10 cellular contexts compared by ENCODE assay signal in genomic region chr11:95153857-95154246, GRCh38.
DNase-seq lines count a peak whose midpoint lies in the region; ATAC-seq and TF ChIP-seq lines count a peak whose summit lies in the region.
"Had no signal": no experiment of that assay in that cellular context is flagged by ENCODE, and none has a peak within 500 bp of the region (broad histone marks: within the 10 kb centered on the region; RNA-seq: fewer than 3 reads in every experiment).

No MANE protein-coding gene starts in this region.

- no peaks in the 10 kb centered on the region for H3F3A ChIP-seq in Loucy (ENCODE audit: low read depth)

- TF ChIP-seq CTCF in Loucy (conservative IDR thresholded peaks at IDR 0.05; ENCODE audit: low read length) (no peak), progenitor cell of endocrine pancreas (IDR thresholded peaks at IDR 0.05; ENCODE audit: unreplicated experiment) (no peak), thyroid gland (IDR thresholded peaks at IDR 0.05) (no peak)

- peak overlapping the region; percentile 80 for H3K4me3 Mint-ChIP-seq in activated T-cell treated with anti-CD3 and anti-CD28 coated beads, Interleukin-2, amount 50 U/mL, for 24 hours
- H3K4me3 Mint-ChIP-seq in activated naive CD8-positive, alpha-beta T cell treated with anti-CD3 and anti-CD28 coated beads, Interleukin-2, amount 50 U/mL, for 24 hours, result peak overlapping the region; percentile 83
- H3K4me3 Mint-ChIP-seq in progenitor cell of endocrine pancreas (ENCODE audit: low read depth), result no peak overlapping the region

- intact Hi-C loops in thyroid gland (cut with DNase I), result loop anchor here (2.0 to 10.0 kb wide), 4 partner anchors 71 to 608 kb away; no protein-coding TSS in a partner anchor

- peaks cover 64% of the 10 kb centered on the region for H3K4me1 Mint-ChIP-seq in activated T-cell treated with anti-CD3 and anti-CD28 coated beads, Interleukin-2, amount 50 U/mL, for 24 hours (ENCODE audit: low read depth)
- peaks cover 54% of the 10 kb centered on the region for H3K4me1 Mint-ChIP-seq in activated naive CD8-positive, alpha-beta T cell treated with anti-CD3 and anti-CD28 coated beads, Interleukin-2, amount 50 U/mL, for 24 hours
- peaks cover 15% of the 10 kb centered on the region for H3K4me1 Mint-ChIP-seq in progenitor cell of endocrine pancreas (ENCODE audit: low read depth)

- H3K4me3 ChIP-seq in Loucy (ENCODE audit: low read length, poor library complexity, severe bottlenecking) (peak overlapping the region; percentile 73), thyroid gland (replicated peaks in 1 of 3) (no peak overlapping the region)

- 93 to 95% methylated on average over 1 of the region's 1 CpG for WGBS in thyroid gland, 2 donors

- H3K4me2 ChIP-seq in Loucy (ENCODE audit: low read depth, low read length, poor library complexity, severe bottlenecking), result peak overlapping the region; percentile 73

- no peak for DNase-seq in activated T-cell treated with anti-CD3 and anti-CD28 coated beads, Interleukin-2, amount 50 U/mL, for 24 hours
- no peak for DNase-seq in activated T-cell treated with anti-CD3 and anti-CD28 coated beads for 4 hours
- DNase-seq in activated naive CD8-positive, alpha-beta T cell treated with anti-CD3 and anti-CD28 coated beads, Interleukin-2, amount 50 U/mL, for 24 hours, result no peak
- DNase-seq in progenitor cell of endocrine pancreas (ENCODE audit: low spot score, unreplicated experiment), result no peak
- no peak for DNase-seq in stimulated activated CD4-positive, alpha-beta T cell treated with anti-CD3 and anti-CD28 coated beads, Interleukin-1b, Interleukin-23, amount 100 ng/mL, for 48 hours
- DNase-seq in thyroid gland, result no peak
- no peak for DNase-seq in NCI-H146 (lab: John Stamatoyannopoulos, UW)
- DNase-seq: lower lobe of right lung had no signal

- H3K36me3 ChIP-seq in Loucy (ENCODE audit: insufficient read depth, low read length) (no peaks in the 10 kb centered on the region), thyroid gland (no peaks in the 10 kb centered on the region)
- H3K36me3 ChIP-seq: lower lobe of right lung, transverse colon had no signal

- no peaks in the 10 kb centered on the region for H3K9me3 Mint-ChIP-seq in activated T-cell treated with anti-CD3 and anti-CD28 coated beads, Interleukin-2, amount 50 U/mL, for 24 hours
- no peaks in the 10 kb centered on the region for H3K9me3 Mint-ChIP-seq in activated naive CD8-positive, alpha-beta T cell treated with anti-CD3 and anti-CD28 coated beads, Interleukin-2, amount 50 U/mL, for 24 hours
- no peaks in the 10 kb centered on the region for H3K9me3 Mint-ChIP-seq in progenitor cell of endocrine pancreas (ENCODE audit: low read depth)

- peak overlapping the region; percentile 92 for H3K27ac Mint-ChIP-seq in activated T-cell treated with anti-CD3 and anti-CD28 coated beads, Interleukin-2, amount 50 U/mL, for 24 hours
- H3K27ac Mint-ChIP-seq in activated naive CD8-positive, alpha-beta T cell treated with anti-CD3 and anti-CD28 coated beads, Interleukin-2, amount 50 U/mL, for 24 hours, result peak overlapping the region; percentile 84
- peak overlapping the region; percentile 66 for H3K27ac Mint-ChIP-seq in progenitor cell of endocrine pancreas

- no peaks in the 10 kb centered on the region for H3K9me3 ChIP-seq in Loucy (ENCODE audit: insufficient read depth, low read depth, low read length)
- H3K9me3 ChIP-seq in thyroid gland, result no peaks in the 10 kb centered on the region
- H3K9me3 ChIP-seq: lower lobe of right lung, transverse colon had no signal

- no peaks in the 10 kb centered on the region for H3K9me2 ChIP-seq in Loucy (replicated peaks; ENCODE audit: low read depth, low read length)

- H3K79me2 ChIP-seq in Loucy (ENCODE audit: insufficient read depth, low read length), result no peaks in the 10 kb centered on the region

- no peak for TF ChIP-seq POLR2A in thyroid gland (IDR thresholded peaks at IDR 0.05)

- H4K20me1 ChIP-seq in Loucy (ENCODE audit: insufficient read depth, low read length, poor library complexity, severe bottlenecking), result no peaks in the 10 kb centered on the region

- H2AFZ ChIP-seq in Loucy (ENCODE audit: low read length), result peak overlapping the region; percentile 90

- H3K27ac ChIP-seq in thyroid gland, result no peak overlapping the region
- H3K27ac ChIP-seq: lower lobe of right lung had no signal

- peak overlapping the region; percentile 64 for H3K9ac ChIP-seq in Loucy (ENCODE audit: low read depth, low read length, poor library complexity, severe bottlenecking)

- peaks cover 3% of the 10 kb centered on the region for H3K27me3 Mint-ChIP-seq in activated T-cell treated with anti-CD3 and anti-CD28 coated beads, Interleukin-2, amount 50 U/mL, for 24 hours
- peaks cover 3% of the 10 kb centered on the region for H3K27me3 Mint-ChIP-seq in activated naive CD8-positive, alpha-beta T cell treated with anti-CD3 and anti-CD28 coated beads, Interleukin-2, amount 50 U/mL, for 24 hours
- H3K27me3 Mint-ChIP-seq in progenitor cell of endocrine pancreas, result no peaks in the 10 kb centered on the region

- H3K27me3 ChIP-seq in Loucy (ENCODE audit: insufficient read depth, low read length, poor library complexity, severe bottlenecking) (no peaks in the 10 kb centered on the region), thyroid gland (no peaks in the 10 kb centered on the region)
- H3K27me3 ChIP-seq: transverse colon had no signal

- no peak for ATAC-seq in activated naive CD8-positive, alpha-beta T cell treated with anti-CD3 and anti-CD28 coated beads, Interleukin-2, amount 50 U/mL, for 24 hours
- ATAC-seq: lower lobe of right lung had no signal

- H3K36me3 Mint-ChIP-seq in activated T-cell treated with anti-CD3 and anti-CD28 coated beads, Interleukin-2, amount 50 U/mL, for 24 hours (ENCODE audit: low read depth), result no peaks in the 10 kb centered on the region
- no peaks in the 10 kb centered on the region for H3K36me3 Mint-ChIP-seq in activated naive CD8-positive, alpha-beta T cell treated with anti-CD3 and anti-CD28 coated beads, Interleukin-2, amount 50 U/mL, for 24 hours (ENCODE audit: low read depth)
- no peaks in the 10 kb centered on the region for H3K36me3 Mint-ChIP-seq in progenitor cell of endocrine pancreas (ENCODE audit: insufficient read depth)

- H3K4me1 ChIP-seq in Loucy (ENCODE audit: insufficient read depth, low read length, poor library complexity, severe bottlenecking), result peaks cover 18% of the 10 kb centered on the region
- H3K4me1 ChIP-seq in thyroid gland, result peaks cover 17 to 21% of the 10 kb centered on the region in 2 donors
